11 cellular contexts compared by ENCODE assay signal in genomic region chr2:212730994-212731393, GRCh38.
A peak's percentile ranks its signal among the peaks of the same experiment; 100 is the strongest.
DNase-seq lines count a peak whose midpoint lies in the region; ATAC-seq and TF ChIP-seq lines count a peak whose summit lies in the region.
"Had no signal": no experiment of that assay in that cellular context is flagged by ENCODE, and none has a peak within 500 bp of the region (broad histone marks: within the 10 kb centered on the region; RNA-seq: fewer than 3 reads in every experiment).

No MANE protein-coding gene starts in this region.

- H3K4me1 Mint-ChIP-seq in endothelial cell (ENCODE audit: unreplicated experiment) = no peaks in the 10 kb centered on the region

- H3K27me3 Mint-ChIP-seq in endothelial cell (ENCODE audit: unreplicated experiment) = no peaks in the 10 kb centered on the region

- H3K27ac Mint-ChIP-seq in endothelial cell (ENCODE audit: unreplicated experiment) = no peak overlapping the region

- ATAC-seq in GM19328 (IDR thresholded peaks at IDR 0.05; ENCODE audit: unreplicated experiment) (peak; percentile 73), HG02798 (IDR thresholded peaks at IDR 0.05; ENCODE audit: poor library complexity, unreplicated experiment) (peak; percentile 79), HG03521 (IDR thresholded peaks at IDR 0.05; ENCODE audit: unreplicated experiment) (peak; percentile 83)
- ATAC-seq: gastroesophageal sphincter had no signal

- in situ Hi-C loops in GM13977 (cut with MboI; ENCODE audit: low pct_unique_long_range_greater_than_20kb, low sequenced_read_pairs, unreplicated experiment) = no loop called here

- no peaks in the 10 kb centered on the region for H3K36me3 Mint-ChIP-seq in endothelial cell (ENCODE audit: low read depth, unreplicated experiment)

- no peak for TF ChIP-seq CTCF in GM13977 (IDR thresholded peaks at IDR 0.05; ENCODE audit: extremely low read depth, insufficient read depth, missing control alignments)
- no peak for TF ChIP-seq CTCF in endothelial cell (IDR thresholded peaks at IDR 0.05; ENCODE audit: unreplicated experiment)

- H3K4me3 Mint-ChIP-seq in endothelial cell (ENCODE audit: unreplicated experiment) = no peak overlapping the region

- peak; percentile 58 for DNase-seq in GM13977 (ENCODE audit: low spot score)
- DNase-seq in COR-L47 (lab: John Stamatoyannopoulos, UW) = no peak
- no peak for DNase-seq in endothelial cell (ENCODE audit: low spot score)
- no peak for DNase-seq in HK-2 (ENCODE audit: unreplicated experiment)
- no peak for DNase-seq in iPS-NIHi7 (ENCODE audit: extremely low spot score)
- DNase-seq: mesendoderm, SW 1271 had no signal

- H3K9me3 Mint-ChIP-seq in endothelial cell (ENCODE audit: unreplicated experiment) = no peaks in the 10 kb centered on the region
